Comparison of ENCODE assay signal across 1 cellular context in the genomic region with DNA sequence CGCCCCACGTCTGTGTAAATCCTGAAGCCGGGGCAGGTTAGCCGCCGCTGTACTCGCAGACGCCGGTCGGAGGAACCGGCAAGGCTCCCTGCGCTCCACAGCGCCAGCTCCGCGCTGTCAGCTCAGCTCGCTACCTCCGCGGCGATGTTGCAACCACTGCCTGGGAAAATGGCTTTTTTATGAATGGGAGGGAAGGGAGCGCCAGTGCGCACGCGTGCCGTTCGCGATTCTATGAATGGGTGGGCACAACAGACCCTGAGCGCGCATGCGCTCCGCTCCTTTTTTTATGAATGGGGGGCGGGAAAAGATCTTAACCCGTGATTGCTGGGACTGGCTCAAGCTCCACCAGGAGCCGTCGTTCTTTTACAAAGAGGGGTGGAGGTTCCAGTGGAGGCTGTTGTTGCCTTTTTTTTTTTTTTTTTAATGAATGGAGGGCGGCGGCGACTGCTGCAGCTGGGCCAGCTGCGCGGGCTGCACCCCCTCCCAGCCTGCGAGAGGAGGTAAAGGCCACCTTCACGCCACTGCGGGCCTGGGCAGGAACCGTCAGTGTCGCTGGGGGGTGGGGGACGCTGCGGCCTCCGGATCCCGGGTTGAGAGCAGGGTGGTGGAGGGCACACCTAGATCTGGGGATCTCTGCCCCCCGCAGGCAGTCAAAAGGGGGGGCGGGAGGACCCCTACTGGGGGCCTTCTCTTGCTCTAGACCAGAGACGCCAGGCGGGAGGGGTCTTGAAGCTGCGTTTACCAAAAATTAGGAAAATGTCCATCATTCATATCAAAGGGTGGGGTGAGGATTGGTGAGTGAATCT.
TF ChIP-seq lines count a peak whose summit lies in the region.

A gene with protein sequence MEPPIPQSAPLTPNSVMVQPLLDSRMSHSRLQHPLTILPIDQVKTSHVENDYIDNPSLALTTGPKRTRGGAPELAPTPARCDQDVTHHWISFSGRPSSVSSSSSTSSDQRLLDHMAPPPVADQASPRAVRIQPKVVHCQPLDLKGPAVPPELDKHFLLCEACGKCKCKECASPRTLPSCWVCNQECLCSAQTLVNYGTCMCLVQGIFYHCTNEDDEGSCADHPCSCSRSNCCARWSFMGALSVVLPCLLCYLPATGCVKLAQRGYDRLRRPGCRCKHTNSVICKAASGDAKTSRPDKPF (minus strand): TSS at position 151 of the 806 bp plus-strand sequence. CDS start 9,913 bp downstream, outside the sequence.

TF ChIP-seq in K562, 482 proteins besides CTCF, POLR2A, EP300 and RAD21 (continued from another document and continues in another):
- TF ChIP-seq MGA (IDR thresholded peaks at IDR 0.05) (peak; percentile 52; the same call in 1 of the 2 replicates), COPS2 (conservative IDR thresholded peaks at IDR 0.05) (no peak), NFATC3 (IDR thresholded peaks at IDR 0.05) (no peak), TEAD2 (tag; IDR thresholded peaks at IDR 0.05) (no peak), MYBL2 (IDR thresholded peaks at IDR 0.05; ENCODE audit: low read depth) (no peak), MYBL2 (CRISPR knock-in tag; IDR thresholded peaks at IDR 0.05; ENCODE audit: borderline replicate concordance) (no peak), ZFPM2 (CRISPR knock-in tag; IDR thresholded peaks at IDR 0.05) (no peak), SAFB (IDR thresholded peaks at IDR 0.05; ENCODE audit: borderline replicate concordance, low read depth, low read length) (no peak), HSF4 (CRISPR knock-in tag; IDR thresholded peaks at IDR 0.05; ENCODE audit: borderline replicate concordance) (no peak), DDX20 (tag; IDR thresholded peaks at IDR 0.05; ENCODE audit: low read depth) (no peak), POLR2G (IDR thresholded peaks at IDR 0.05; ENCODE audit: low read depth, low read length) (peak; percentile 97), BHLHE40 (IDR thresholded peaks at IDR 0.05; ENCODE audit: low read length) (peak; percentile 58), E2F3 (CRISPR knock-in tag; IDR thresholded peaks at IDR 0.05) (no peak), RFX1 (IDR thresholded peaks at IDR 0.05) (no peak), POLR3G (IDR thresholded peaks at IDR 0.05; ENCODE audit: extremely low read depth, insufficient read length, insufficient replicate concordance) (no peak), ZNF232 (CRISPR knock-in tag; IDR thresholded peaks at IDR 0.05) (no peak), ZBTB2 (IDR thresholded peaks at IDR 0.05) (peak; percentile 96), ZFP30 (CRISPR knock-in tag; IDR thresholded peaks at IDR 0.05; ENCODE audit: borderline replicate concordance) (no peak), ETV5 (CRISPR knock-in tag; IDR thresholded peaks at IDR 0.05; ENCODE audit: low read depth) (no peak), IRF1 (CRISPR knock-in tag; IDR thresholded peaks at IDR 0.05; ENCODE audit: borderline replicate concordance) (peak; percentile 58; the same call in 1 of the 2 replicates), ZC3H8 (IDR thresholded peaks at IDR 0.05) (no peak), TAF1 (IDR thresholded peaks at IDR 0.05; ENCODE audit: control insufficient read depth, extremely low read depth, insufficient read depth, low read length, severe bottlenecking) (peak; percentile 95), TBL1XR1 (IDR thresholded peaks at IDR 0.05; ENCODE audit: low read length in 2 of 2) (no peak), HMG20A (CRISPR knock-in tag; conservative IDR thresholded peaks at IDR 0.05) (no peak), POLR2B (IDR thresholded peaks at IDR 0.05; ENCODE audit: low read depth, partially characterized antibody) (peak; percentile 94)
- TF ChIP-seq, protein P1, sequence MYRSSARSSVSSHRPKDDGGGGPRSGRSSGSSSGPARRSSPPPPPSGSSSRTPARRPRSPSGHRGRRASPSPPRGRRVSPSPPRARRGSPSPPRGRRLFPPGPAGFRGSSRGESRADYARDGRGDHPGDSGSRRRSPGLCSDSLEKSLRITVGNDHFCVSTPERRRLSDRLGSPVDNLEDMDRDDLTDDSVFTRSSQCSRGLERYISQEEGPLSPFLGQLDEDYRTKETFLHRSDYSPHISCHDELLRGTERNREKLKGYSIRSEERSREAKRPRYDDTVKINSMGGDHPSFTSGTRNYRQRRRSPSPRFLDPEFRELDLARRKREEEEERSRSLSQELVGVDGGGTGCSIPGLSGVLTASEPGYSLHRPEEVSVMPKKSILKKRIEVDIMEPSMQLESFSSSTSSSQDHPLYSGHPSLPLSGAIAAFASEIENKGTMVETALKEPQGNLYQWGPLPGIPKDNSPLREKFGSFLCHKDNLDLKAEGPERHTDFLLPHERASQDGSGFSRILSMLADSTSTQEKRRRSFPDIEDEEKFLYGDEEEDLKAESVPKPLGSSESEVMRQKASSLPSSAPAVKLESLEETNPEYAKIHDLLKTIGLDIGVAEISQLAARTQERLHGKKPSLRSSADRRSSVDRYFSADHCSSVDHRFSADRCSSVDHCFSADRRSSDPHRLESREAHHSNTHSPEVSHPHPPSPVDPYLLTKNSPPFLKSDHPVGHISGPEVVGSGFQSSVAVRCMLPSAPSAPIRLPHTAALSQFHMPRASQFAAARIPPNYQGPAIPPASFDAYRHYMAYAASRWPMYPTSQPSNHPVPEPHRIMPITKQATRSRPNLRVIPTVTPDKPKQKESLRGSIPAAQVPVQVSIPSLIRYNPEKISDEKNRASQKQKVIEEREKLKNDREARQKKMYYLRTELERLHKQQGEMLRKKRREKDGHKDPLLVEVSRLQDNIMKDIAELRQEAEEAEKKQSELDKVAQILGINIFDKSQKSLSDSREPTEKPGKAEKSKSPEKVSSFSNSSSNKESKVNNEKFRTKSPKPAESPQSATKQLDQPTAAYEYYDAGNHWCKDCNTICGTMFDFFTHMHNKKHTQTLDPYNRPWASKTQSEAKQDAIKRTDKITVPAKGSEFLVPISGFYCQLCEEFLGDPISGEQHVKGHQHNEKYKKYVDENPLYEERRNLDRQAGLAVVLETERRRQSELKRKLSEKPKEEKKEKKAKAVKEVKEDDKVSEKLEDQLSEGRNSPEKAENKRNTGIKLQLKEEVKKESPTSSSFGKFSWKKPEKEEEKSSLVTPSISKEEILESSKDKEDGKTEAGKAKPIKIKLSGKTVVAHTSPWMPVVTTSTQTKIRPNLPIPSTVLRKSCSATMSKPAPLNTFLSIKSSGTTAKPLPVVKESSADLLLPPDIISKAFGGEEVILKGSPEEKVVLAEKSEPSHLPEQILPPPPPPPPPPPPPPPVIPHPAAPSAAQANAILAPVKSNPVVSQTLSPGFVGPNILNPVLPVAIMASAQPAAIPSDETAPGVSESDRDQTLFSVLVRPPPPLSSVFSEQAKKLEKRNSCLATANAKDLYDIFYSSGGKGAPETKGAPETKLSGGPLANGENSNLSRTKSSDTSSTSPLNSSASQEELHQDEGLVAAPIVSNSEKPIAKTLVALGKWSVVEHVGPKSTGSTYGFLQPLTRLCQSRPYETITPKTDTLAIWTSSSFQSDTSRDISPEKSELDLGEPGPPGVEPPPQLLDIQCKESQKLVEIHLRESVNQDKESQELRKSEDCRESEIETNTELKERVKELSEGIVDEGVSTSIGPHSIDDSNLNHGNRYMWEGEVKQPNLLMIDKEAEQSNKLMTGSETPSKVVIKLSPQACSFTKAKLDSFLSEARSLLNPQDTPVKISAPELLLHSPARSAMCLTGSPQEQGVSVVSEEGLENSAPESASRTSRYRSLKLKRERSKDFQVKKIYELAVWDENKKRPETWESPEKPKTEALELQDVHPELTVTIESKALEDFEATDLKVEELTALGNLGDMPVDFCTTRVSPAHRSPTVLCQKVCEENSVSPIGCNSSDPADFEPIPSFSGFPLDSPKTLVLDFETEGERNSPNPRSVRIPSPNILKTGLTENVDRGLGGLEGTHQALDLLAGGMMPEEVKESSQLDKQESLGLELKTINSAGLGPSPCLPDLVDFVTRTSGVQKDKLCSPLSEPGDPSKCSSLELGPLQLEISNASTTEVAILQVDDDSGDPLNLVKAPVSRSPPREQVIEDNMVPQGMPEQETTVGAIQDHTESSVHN (IDR thresholded peaks at IDR 0.05; ENCODE audit: borderline replicate concordance in 1 of 2, low read depth in 1 of 2) = no peak
- TF ChIP-seq, protein P2, sequence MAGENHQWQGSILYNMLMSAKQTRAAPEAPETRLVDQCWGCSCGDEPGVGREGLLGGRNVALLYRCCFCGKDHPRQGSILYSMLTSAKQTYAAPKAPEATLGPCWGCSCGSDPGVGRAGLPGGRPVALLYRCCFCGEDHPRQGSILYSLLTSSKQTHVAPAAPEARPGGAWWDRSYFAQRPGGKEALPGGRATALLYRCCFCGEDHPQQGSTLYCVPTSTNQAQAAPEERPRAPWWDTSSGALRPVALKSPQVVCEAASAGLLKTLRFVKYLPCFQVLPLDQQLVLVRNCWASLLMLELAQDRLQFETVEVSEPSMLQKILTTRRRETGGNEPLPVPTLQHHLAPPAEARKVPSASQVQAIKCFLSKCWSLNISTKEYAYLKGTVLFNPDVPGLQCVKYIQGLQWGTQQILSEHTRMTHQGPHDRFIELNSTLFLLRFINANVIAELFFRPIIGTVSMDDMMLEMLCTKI (IDR thresholded peaks at IDR 0.05; ENCODE audit: partially characterized antibody) = no peak
